In the genomic region with DNA sequence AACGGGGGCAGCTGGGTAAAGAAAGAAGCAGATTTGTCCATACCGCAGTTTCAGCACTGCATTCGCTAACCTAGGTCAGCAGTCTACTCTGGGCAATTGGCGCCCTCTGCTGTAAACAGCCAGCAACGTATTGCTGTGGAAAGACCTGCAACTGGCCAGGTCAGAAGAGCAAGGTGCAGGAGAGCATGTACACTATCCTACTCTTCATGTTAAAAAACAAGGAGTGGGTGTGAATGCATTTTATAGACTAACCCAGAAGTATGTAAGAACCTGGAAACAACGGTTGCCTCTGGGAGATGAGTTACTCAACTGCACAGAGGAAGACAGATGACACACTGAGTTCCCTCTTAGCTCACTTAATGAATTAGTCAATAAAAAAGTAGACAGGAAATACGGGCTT, we compare ENCODE assay signal across 8 cellular contexts. TPM values are rescaled to one million over a fixed set of nuclear protein-coding genes. Genes with fewer than 3 reads are reported as not detected.
A peak's percentile ranks its signal among the peaks of the same experiment; 100 is the strongest.
DNase-seq lines count a peak whose midpoint lies in the region; ATAC-seq, FAIRE-seq and TF ChIP-seq lines count a peak whose summit lies in the region.

No MANE protein-coding gene starts in this region.

- H4K20me1 ChIP-seq in osteoblast (ENCODE audit: insufficient read depth, low read length) = peaks cover 23% of the 10 kb centered on the region

- peaks cover 3% of the 10 kb centered on the region for H3K4me1 ChIP-seq in osteoblast (ENCODE audit: insufficient read depth, low read length)
- H3K4me1 ChIP-seq in thyroid gland = peaks cover 12 to 16% of the 10 kb centered on the region in 2 donors

- H3K9me3 Mint-ChIP-seq in activated T-helper 1 cell treated with anti-CD3 and anti-CD28 coated beads, Interleukin-12 subunit alpha, Interleukin-12 subunit beta, Interleukin-2, Interleukin-4 antibody, amounts not matched to agents 30 ng/mL and 10 ng/mL and 1 ng/mL, durations not matched to agents 14 hours and 24 hours and 36 hours = no peaks in the 10 kb centered on the region

- H3K27ac ChIP-seq in osteoblast (ENCODE audit: low read depth, low read length) = no peak overlapping the region
- H3K27ac ChIP-seq in thyroid gland = no peak overlapping the region

- H3K27ac Mint-ChIP-seq in activated T-helper 1 cell treated with anti-CD3 and anti-CD28 coated beads, Interleukin-12 subunit alpha, Interleukin-12 subunit beta, Interleukin-2, Interleukin-4 antibody, amounts not matched to agents 30 ng/mL and 10 ng/mL and 1 ng/mL, durations not matched to agents 14 hours and 24 hours and 36 hours = no peak overlapping the region

- no peak overlapping the region for H2AFZ ChIP-seq in osteoblast (ENCODE audit: low read length)

- peaks cover 29% of the 10 kb centered on the region for H3K36me3 ChIP-seq in osteoblast (ENCODE audit: insufficient read depth, low read length)
- H3K36me3 ChIP-seq in thyroid gland = peaks cover 27 to 33% of the 10 kb centered on the region in 2 donors

- H3K36me3 Mint-ChIP-seq in activated T-helper 1 cell treated with anti-CD3 and anti-CD28 coated beads, Interleukin-12 subunit alpha, Interleukin-12 subunit beta, Interleukin-2, Interleukin-4 antibody, amounts not matched to agents 30 ng/mL and 10 ng/mL and 1 ng/mL, durations not matched to agents 14 hours and 24 hours and 36 hours (ENCODE audit: low read depth) = peaks cover 31% of the 10 kb centered on the region

- no peak overlapping the region for H3K4me2 ChIP-seq in osteoblast (ENCODE audit: insufficient read depth, low read length)

- DNase-seq in DMS79 (lab: John Stamatoyannopoulos, UW) = peak; percentile 32
- DNase-seq in HUDEP-2 (lab: John Stamatoyannopoulos, UW; ENCODE audit: unreplicated experiment in 76 of 76) = peak in 64 of 76 experiments; percentile 6 to 67 (median 36)
- peak; percentile 47 for DNase-seq in RCC 7860 (ENCODE audit: low spot score)
- DNase-seq in activated T-helper 1 cell treated with anti-CD3 and anti-CD28 coated beads, Interleukin-12 subunit alpha, Interleukin-12 subunit beta, Interleukin-2, Interleukin-4 antibody, amounts not matched to agents 30 ng/mL and 10 ng/mL and 1 ng/mL, durations not matched to agents 14 hours and 24 hours and 36 hours (ENCODE audit: low spot score) = peak; percentile 69
- peak; percentile 49 for DNase-seq in fibroblast of the conjunctiva (ENCODE audit: low read depth)
- peak; percentile 91 for DNase-seq in osteoblast (ENCODE audit: insufficient read length, low spot score, missing footprints)
- DNase-seq in thyroid gland = peak; percentile 78 to 81

- H3K79me2 ChIP-seq in osteoblast (ENCODE audit: insufficient read depth, low read length) = peaks cover 26% of the 10 kb centered on the region

- H3K9me3 ChIP-seq in osteoblast (ENCODE audit: low read depth, low read length) (no peaks in the 10 kb centered on the region), thyroid gland (no peaks in the 10 kb centered on the region)

- intact Hi-C loops in activated T-helper 1 cell treated with anti-CD3 and anti-CD28 coated beads, Interleukin-12 subunit alpha, Interleukin-12 subunit beta, Interleukin-2, Interleukin-4 antibody, amounts not matched to agents 30 ng/mL and 10 ng/mL and 1 ng/mL, durations not matched to agents 14 hours and 24 hours and 36 hours (cut with micrococcal nuclease) = loop anchor here (1.0 to 2.0 kb wide), 6 partner anchors 35 to 241 kb away; no protein-coding TSS in a partner anchor
- intact Hi-C loops in thyroid gland (cut with DNase I) = loop anchor here (5.0 to 10.0 kb wide), 2 partner anchors 93 to 131 kb away; no protein-coding TSS in a partner anchor

- no peaks in the 10 kb centered on the region for H3K27me3 Mint-ChIP-seq in activated T-helper 1 cell treated with anti-CD3 and anti-CD28 coated beads, Interleukin-12 subunit alpha, Interleukin-12 subunit beta, Interleukin-2, Interleukin-4 antibody, amounts not matched to agents 30 ng/mL and 10 ng/mL and 1 ng/mL, durations not matched to agents 14 hours and 24 hours and 36 hours (ENCODE audit: insufficient read depth)

- H3K27me3 ChIP-seq in osteoblast (ENCODE audit: insufficient read depth, low read length) (no peaks in the 10 kb centered on the region), thyroid gland (no peaks in the 10 kb centered on the region)

- WGBS in thyroid gland, 2 donors = 19% methylated on average over 7 of the region's 7 CpGs

- no peak for TF ChIP-seq POLR2A in thyroid gland (IDR thresholded peaks at IDR 0.05)

- TF ChIP-seq CTCF in osteoblast (IDR thresholded peaks at IDR 0.05; ENCODE audit: extremely low read depth, low read depth, low read length) = peak; percentile 82
- TF ChIP-seq CTCF in thyroid gland (IDR thresholded peaks at IDR 0.05) = peak; percentile 37 to 82 (median 73)

- no peak overlapping the region for H3K4me3 Mint-ChIP-seq in activated T-helper 1 cell treated with anti-CD3 and anti-CD28 coated beads, Interleukin-12 subunit alpha, Interleukin-12 subunit beta, Interleukin-2, Interleukin-4 antibody, amounts not matched to agents 30 ng/mL and 10 ng/mL and 1 ng/mL, durations not matched to agents 14 hours and 24 hours and 36 hours

- H3K4me3 ChIP-seq in osteoblast (ENCODE audit: insufficient read depth, low read length) (no peak overlapping the region), thyroid gland (replicated peaks in 1 of 3) (no peak overlapping the region)

- FAIRE-seq in RCC 7860 (lab: Jason Lieb, UNC) = no peak

- ATAC-seq in GM21515 (IDR thresholded peaks at IDR 0.05; ENCODE audit: unreplicated experiment) = peak; percentile 90

- H3K4me1 Mint-ChIP-seq in activated T-helper 1 cell treated with anti-CD3 and anti-CD28 coated beads, Interleukin-12 subunit alpha, Interleukin-12 subunit beta, Interleukin-2, Interleukin-4 antibody, amounts not matched to agents 30 ng/mL and 10 ng/mL and 1 ng/mL, durations not matched to agents 14 hours and 24 hours and 36 hours (ENCODE audit: low read depth) = peaks cover 47% of the 10 kb centered on the region

RNA-seq across cellular contexts. Expression of a gene that starts 6.2 kb away (rescaled TPM):
- 89.6 and 93.6 TPM in 2 replicates for total RNA-seq in activated T-helper 1 cell treated with anti-CD3 and anti-CD28 coated beads, Interleukin-12 subunit alpha, Interleukin-12 subunit beta, Interleukin-2, Interleukin-4 antibody, amounts not matched to agents 30 ng/mL and 10 ng/mL and 1 ng/mL, durations not matched to agents 14 hours and 24 hours and 36 hours
- total RNA-seq in osteoblast (27.1 and 29.2 TPM in 2 replicates), thyroid gland (10 to 100 TPM; 50.8 to 58.7 (median 54.9) TPM)

RNA-seq across cellular contexts. Expression of a gene that starts 44.2 kb away (rescaled TPM):
- total RNA-seq in activated T-helper 1 cell treated with anti-CD3 and anti-CD28 coated beads, Interleukin-12 subunit alpha, Interleukin-12 subunit beta, Interleukin-2, Interleukin-4 antibody, amounts not matched to agents 30 ng/mL and 10 ng/mL and 1 ng/mL, durations not matched to agents 14 hours and 24 hours and 36 hours = 9.9 and 10.1 TPM in 2 replicates
- total RNA-seq in osteoblast = 14.5 and 15.6 TPM in 2 replicates
- total RNA-seq in thyroid gland = 10 to 100 TPM; 23.5 to 28.5 (median 25.6) TPM

RNA-seq across cellular contexts. Expression of a gene that starts 50.2 kb away (rescaled TPM):
- 3.8 and 3.9 TPM in 2 replicates for total RNA-seq in activated T-helper 1 cell treated with anti-CD3 and anti-CD28 coated beads, Interleukin-12 subunit alpha, Interleukin-12 subunit beta, Interleukin-2, Interleukin-4 antibody, amounts not matched to agents 30 ng/mL and 10 ng/mL and 1 ng/mL, durations not matched to agents 14 hours and 24 hours and 36 hours
- total RNA-seq in osteoblast (10.9 TPM in 2 replicates), thyroid gland (1 to 10 TPM; 5.0 to 7.5 (median 5.7) TPM)

Comparison
In these comparisons a context has a peak if more than half of its experiments do, and no peak if none do; other contexts are left out.
1. DNase-seq: peak in every context shown above with its lines; median percentile 91 in osteoblast; 80 in thyroid gland; 69 in activated T-helper 1 cell treated with anti-CD3 and anti-CD28 coated beads, Interleukin-12 subunit alpha, Interleukin-12 subunit beta, Interleukin-2, Interleukin-4 antibody, amounts not matched to agents 30 ng/mL and 10 ng/mL and 1 ng/mL, durations not matched to agents 14 hours and 24 hours and 36 hours; 49 in fibroblast of the conjunctiva; 47 in RCC 7860; 36 in HUDEP-2; 32 in DMS79.